ENCODE assay signal across 1 cellular context in genomic region chr5:139368613-139369012, GRCh38.
TF ChIP-seq lines count a peak whose summit lies in the region.

No MANE protein-coding gene starts in this region.

TF ChIP-seq in HepG2, 621 proteins besides CTCF, POLR2A, EP300 and RAD21:
- TF ChIP-seq MTF1 (CRISPR knock-in tag; IDR thresholded peaks at IDR 0.05): no peak
- peak; percentile 26 for TF ChIP-seq STAG1 (CRISPR knock-in tag; IDR thresholded peaks at IDR 0.05)
- no peak for TF ChIP-seq GMEB2 (CRISPR knock-in tag; IDR thresholded peaks at IDR 0.05; ENCODE audit: low read depth)
